9 cellular contexts compared by ENCODE assay signal in the genomic region with DNA sequence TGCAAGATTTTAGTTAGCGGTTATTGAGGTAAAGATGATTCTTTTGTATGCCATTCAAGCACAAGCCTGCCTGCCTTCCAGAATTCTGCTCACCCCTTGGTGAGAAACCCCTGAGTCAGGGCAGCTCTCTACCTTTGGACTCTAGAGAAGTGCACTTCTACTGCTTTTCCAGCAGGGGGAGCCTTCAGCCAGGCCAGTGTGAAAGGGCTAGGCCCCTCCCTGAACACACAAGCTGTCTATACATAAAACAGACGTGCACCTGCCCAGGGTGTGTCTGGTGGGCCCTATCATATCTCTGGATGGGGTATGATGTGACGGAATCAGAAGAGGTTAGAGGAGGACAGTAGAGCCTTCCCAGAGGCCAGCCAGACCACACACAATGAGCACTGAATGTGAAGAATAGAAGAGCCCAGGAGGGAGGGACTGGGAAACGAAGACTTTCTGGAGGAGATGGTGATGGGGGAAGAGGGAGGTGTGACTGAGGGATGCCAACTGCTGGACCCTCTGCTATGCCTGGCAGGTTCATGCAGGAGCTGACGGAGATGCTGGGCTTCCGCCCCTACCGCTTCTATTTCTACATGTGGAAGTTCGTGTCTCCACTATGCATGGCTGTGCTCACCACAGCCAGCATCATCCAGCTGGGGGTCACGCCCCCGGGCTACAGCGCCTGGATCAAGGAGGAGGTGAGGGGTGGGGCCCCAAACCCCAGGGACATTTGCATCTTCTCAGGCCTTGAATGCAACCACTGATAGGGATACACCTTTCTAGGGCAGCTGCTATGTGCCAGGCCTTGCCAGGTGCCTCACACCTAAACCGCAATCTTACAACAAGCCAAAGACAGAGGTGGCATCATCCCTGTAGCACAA. TPM values are rescaled to one million over a fixed set of nuclear protein-coding genes. Genes with fewer than 3 reads are reported as not detected.
DNase-seq lines count a peak whose midpoint lies in the region; ATAC-seq, FAIRE-seq and TF ChIP-seq lines count a peak whose summit lies in the region.
"Had no signal": no experiment of that assay in that cellular context is flagged by ENCODE, and none has a peak within 500 bp of the region (broad histone marks: within the 10 kb centered on the region; RNA-seq: fewer than 3 reads in every experiment).

No MANE protein-coding gene starts in this region.

- dilution Hi-C loops in endothelial cell of umbilical vein (cut with MboI; ENCODE audit: extremely low pct_ligation_motif_present, low sequenced_read_pairs): no loop called here

- H3K4me3 Mint-ChIP-seq in nephron: no peak overlapping the region

- BruUV-seq in endothelial cell of umbilical vein (replicated peaks; lab: Mats Ljungman, UMichigan): no TSS peak

- peaks cover 34% of the 10 kb centered on the region for H3K27me3 Mint-ChIP-seq in nephron (ENCODE audit: low read depth)

- no peaks in the 10 kb centered on the region for H3K4me1 Mint-ChIP-seq in nephron

- no peak overlapping the region for H3K27ac ChIP-seq in endothelial cell of umbilical vein (ENCODE audit: insufficient read depth, low read depth, low read length)

- FAIRE-seq in endothelial cell of umbilical vein (lab: Jason Lieb, UNC): peak; percentile 84
- FAIRE-seq: colon had no signal

- no peaks in the 10 kb centered on the region for H3K9me3 Mint-ChIP-seq in nephron

- peak; percentile 73 for DNase-seq in NCI-H1436 (lab: John Stamatoyannopoulos, UW)
- DNase-seq in NCI-H1436 treated with DMSO at 0.1 percent for 48 hours (lab: John Stamatoyannopoulos, UW): no peak
- peak; percentile 70 to 85 for DNase-seq in NCI-H526 (lab: John Stamatoyannopoulos, UW)
- peak; percentile 46 for DNase-seq in activated CD4-positive, alpha-beta T cell treated with anti-CD3 and anti-CD28 coated beads, Interleukin-2, amount 50 U/mL, for 1 hour
- peak; percentile 34 for DNase-seq in endothelial cell of umbilical vein (ENCODE audit: low read depth, low spot score)

- no peaks in the 10 kb centered on the region for H3K36me3 ChIP-seq in endothelial cell of umbilical vein (ENCODE audit: control insufficient read depth in 2 of 2, extremely low read depth in 1 of 2, insufficient read depth in 2 of 2, low read length in 2 of 2)

- no peaks in the 10 kb centered on the region for H3K9me1 ChIP-seq in endothelial cell of umbilical vein (replicated peaks; ENCODE audit: control insufficient read depth, extremely low read depth, insufficient read depth, low read length)

- no peaks in the 10 kb centered on the region for H3K27me3 ChIP-seq in endothelial cell of umbilical vein (ENCODE audit: control insufficient read depth in 2 of 2, insufficient read depth in 2 of 2, low read length in 2 of 2)

- POLR2A ChIA-PET in endothelial cell of umbilical vein (lab: Charles Lee): interaction anchor here (0.7 kb wide), 1 partner anchor 212 kb away, joined by 3 read pairs; no protein-coding TSS in a partner anchor

- intact Hi-C loops in endothelial cell of umbilical vein (cut with micrococcal nuclease): loop anchor here (1.0 kb wide), 2 partner anchors 263 to 299 kb away; no protein-coding TSS in a partner anchor

- H3K79me2 ChIP-seq in endothelial cell of umbilical vein (ENCODE audit: control insufficient read depth, insufficient read depth, low read length): no peaks in the 10 kb centered on the region

- CTCF ChIA-PET in endothelial cell of umbilical vein (lab: Charles Lee): interaction anchor here (0.5 to 3.2 kb wide), 51 partner anchors 9 to 313 kb away, joined by 3 to 150 read pairs (median 4); a partner anchor contains a TSS

- no peak for TF ChIP-seq POLR2A in endothelial cell of umbilical vein (IDR thresholded peaks at IDR 0.05; ENCODE audit: low read depth, low read length)

- no peaks in the 10 kb centered on the region for H4K20me1 ChIP-seq in endothelial cell of umbilical vein (replicated peaks; ENCODE audit: control insufficient read depth, extremely low read depth, insufficient read depth, low read length)

- ATAC-seq in HG03175 (IDR thresholded peaks at IDR 0.05; ENCODE audit: unreplicated experiment): peak; percentile 52
- ATAC-seq in GM19467 (IDR thresholded peaks at IDR 0.05; ENCODE audit: unreplicated experiment): no peak

- H3K9ac ChIP-seq in endothelial cell of umbilical vein (replicated peaks; ENCODE audit: extremely low read depth, insufficient read depth, low read length): no peak overlapping the region

- H3K9me3 ChIP-seq in endothelial cell of umbilical vein (replicated peaks; ENCODE audit: control insufficient read depth, insufficient read depth, low read length): no peaks in the 10 kb centered on the region

- TF ChIP-seq CTCF in endothelial cell of umbilical vein (IDR thresholded peaks at IDR 0.05; ENCODE audit: extremely low read depth in 1 of 2, insufficient read depth in 1 of 2, low read depth in 1 of 2, low read length in 2 of 2) (peak; percentile 75 to 92), nephron (IDR thresholded peaks at IDR 0.05; ENCODE audit: unreplicated experiment in 3 of 3) (peak; percentile 89 to 94 (median 92))

- H2AFZ ChIP-seq in endothelial cell of umbilical vein (ENCODE audit: low read depth, low read length): no peak overlapping the region

- no peak overlapping the region for H3K27ac Mint-ChIP-seq in nephron

- no peak overlapping the region for H3K4me3 ChIP-seq in endothelial cell of umbilical vein (replicated peaks in 1 of 3; ENCODE audit: insufficient read depth in 1 of 3, low read depth in 1 of 3, low read length in 3 of 3)

- no peaks in the 10 kb centered on the region for H3K36me3 Mint-ChIP-seq in nephron (ENCODE audit: low read depth)

- H3K4me2 ChIP-seq in endothelial cell of umbilical vein (ENCODE audit: insufficient read depth, low read length): no peak overlapping the region

- H3K4me1 ChIP-seq in endothelial cell of umbilical vein (ENCODE audit: control insufficient read depth, extremely low read depth, insufficient read depth, low read length): no peaks in the 10 kb centered on the region

TF ChIP-seq in endothelial cell of umbilical vein, 7 proteins besides CTCF, POLR2A, EP300 and RAD21:
- TF ChIP-seq JUN (IDR thresholded peaks at IDR 0.05; ENCODE audit: borderline replicate concordance, insufficient read depth, insufficient read length, low read depth) (no peak), EZH2 (IDR thresholded peaks at IDR 0.05; ENCODE audit: borderline replicate concordance, low read depth, low read length, severe bottlenecking) (no peak), GATA2 (IDR thresholded peaks at IDR 0.05; ENCODE audit: insufficient read depth, insufficient read length, low read depth, low read length) (no peak), MYC (IDR thresholded peaks at IDR 0.05; ENCODE audit: low read depth, low read length) (no peak), POLR2AphosphoS5 (IDR thresholded peaks at IDR 0.05; ENCODE audit: insufficient read depth, low read depth, low read length) (no peak), FOS (IDR thresholded peaks at IDR 0.05; ENCODE audit: borderline replicate concordance, insufficient read depth, low read length) (no peak)
- TF ChIP-seq, protein P1, sequence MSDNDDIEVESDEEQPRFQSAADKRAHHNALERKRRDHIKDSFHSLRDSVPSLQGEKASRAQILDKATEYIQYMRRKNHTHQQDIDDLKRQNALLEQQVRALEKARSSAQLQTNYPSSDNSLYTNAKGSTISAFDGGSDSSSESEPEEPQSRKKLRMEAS (IDR thresholded peaks at IDR 0.05; ENCODE audit: insufficient read depth, insufficient read length): no peak
TF ChIP-seq in endothelial cell of umbilical vein: peak in this region for 0.

RNA-seq across cellular contexts. Expression of a gene that starts 13.0 kb away (rescaled TPM):
- 12.3 and 22.5 TPM in 2 replicates for total RNA-seq in endothelial cell of umbilical vein
- polyA plus RNA-seq in endothelial cell of umbilical vein: 6.7 and 7.3 TPM in 2 replicates
- 4.8 and 5.6 TPM in 2 replicates for polyA plus RNA-seq in endothelial cell of umbilical vein (2011; cell fraction: cytosol; rRNA removed)
- 15.1 and 17.0 TPM in 2 replicates for polyA plus RNA-seq in endothelial cell of umbilical vein (2011; cell fraction: nucleus; rRNA removed)
- 6.3 and 7.9 TPM in 2 replicates for polyA plus RNA-seq in endothelial cell of umbilical vein (2012)
- 7.6 and 7.9 TPM in 2 replicates for polyA minus RNA-seq in endothelial cell of umbilical vein
- 1.9 TPM for polyA minus RNA-seq in endothelial cell of umbilical vein (2011; cell fraction: cytosol; rRNA and poly(A)+ RNA removed)
- 11.0 and 13.2 TPM in 2 replicates for polyA minus RNA-seq in endothelial cell of umbilical vein (2011; cell fraction: nucleus; rRNA and poly(A)+ RNA removed)

RNA-seq across cellular contexts. Expression of a gene that starts 46.9 kb away (rescaled TPM):
- total RNA-seq in endothelial cell of umbilical vein: 0.05 TPM in 1 of 2 replicates, not detected in the other
- 0.02 and 0.03 TPM in 2 replicates for polyA plus RNA-seq in endothelial cell of umbilical vein
- polyA plus RNA-seq in endothelial cell of umbilical vein (2011; cell fraction: cytosol; rRNA removed): 0.01 TPM in 2 replicates
- polyA plus RNA-seq in endothelial cell of umbilical vein (2011; cell fraction: nucleus; rRNA removed): 0.04 TPM in 1 of 2 replicates, not detected in the other
- 0.04 TPM in 2 replicates for polyA plus RNA-seq in endothelial cell of umbilical vein (2012)
- polyA minus RNA-seq in endothelial cell of umbilical vein: 0.10 and 0.30 TPM in 2 replicates
- not detected for polyA minus RNA-seq in endothelial cell of umbilical vein (2011; cell fraction: cytosol; rRNA and poly(A)+ RNA removed)
- polyA minus RNA-seq in endothelial cell of umbilical vein (2011; cell fraction: nucleus; rRNA and poly(A)+ RNA removed): not detected in 2 replicates
